Comparison of ENCODE assay signal across 25 cellular contexts in genomic region chr9:71384343-71384742, GRCh38.
"Had no signal": no experiment of that assay in that cellular context is flagged by ENCODE, and none has a peak within 500 bp of the region (broad histone marks: within the 10 kb centered on the region; RNA-seq: fewer than 3 reads in every experiment).

No MANE protein-coding gene starts in this region.

- DNase-seq: activated CD4-positive, alpha-beta T cell treated with anti-CD3 and anti-CD28 coated beads, Interleukin-2, amount 10 ng/mL, durations not matched to agents 7 days and 5 days; activated CD4-positive, CD25-positive, alpha-beta regulatory T cell treated with anti-CD3 and anti-CD28 coated beads, Interleukin-2, amount 50 U/mL, for 72 hours; activated CD8-positive, alpha-beta memory T cell treated with anti-CD3 and anti-CD28 coated beads, Interleukin-2, amount 10 ng/mL, durations not matched to agents 7 days and 5 days; activated CD8-positive, alpha-beta T cell treated with anti-CD3 and anti-CD28 coated beads for 36 hours; activated gamma-delta T cell; activated T-cell treated with anti-CD3 and anti-CD28 coated beads for 4 hours; aorta; dermis blood vessel endothelial cell; effector CD8-positive, alpha-beta T cell; erythroblast; foreskin keratinocyte; occipital lobe; sigmoid colon; stimulated activated CD4-positive, alpha-beta T cell treated with anti-CD3 and anti-CD28 coated beads, Interleukin-15, amount 100 ng/mL, for 24 hours; stimulated activated naive B cell treated with anti-CD40 and anti-IgM and Interleukin-4, amounts not matched to agents 10 μg/mL and 1 μg/mL and 100 μg/mL, for 72 hours; T-cell; upper lobe of left lung; WERI-Rb-1 had no signal

- H3K27me3 ChIP-seq: foreskin keratinocyte, hepatocyte, sigmoid colon, upper lobe of left lung had no signal

- H3K4me1 Mint-ChIP-seq: activated CD4-positive, alpha-beta T cell treated with anti-CD3 and anti-CD28 coated beads, Interleukin-2, amount 10 ng/mL, durations not matched to agents 7 days and 5 days; activated CD8-positive, alpha-beta memory T cell treated with anti-CD3 and anti-CD28 coated beads, Interleukin-2, amount 10 ng/mL, durations not matched to agents 7 days and 5 days; activated naive CD4-positive, alpha-beta T cell treated with anti-CD3 and anti-CD28 coated beads, Interleukin-2, amount 50 U/mL, for 24 hours; memory B cell; stimulated activated naive B cell treated with anti-CD40 and anti-IgM and Interleukin-4, amounts not matched to agents 10 μg/mL and 1 μg/mL and 100 μg/mL, for 72 hours; T-cell had no signal

- H3K4me3 Mint-ChIP-seq: activated CD4-positive, alpha-beta T cell treated with anti-CD3 and anti-CD28 coated beads, Interleukin-2, amount 10 ng/mL, durations not matched to agents 7 days and 5 days; activated CD8-positive, alpha-beta memory T cell treated with anti-CD3 and anti-CD28 coated beads, Interleukin-2, amount 10 ng/mL, durations not matched to agents 7 days and 5 days; activated CD8-positive, alpha-beta T cell treated with anti-CD3 and anti-CD28 coated beads for 36 hours; activated naive CD4-positive, alpha-beta T cell treated with anti-CD3 and anti-CD28 coated beads, Interleukin-2, amount 50 U/mL, for 24 hours; memory B cell; natural killer cell treated with Interleukin-12 subunit alpha and Interleukin-12 subunit beta and Interleukin-15 and Interleukin-18, amount 100 ng/mL, for 72 hours; stimulated activated naive B cell treated with anti-CD40 and anti-IgM and Interleukin-4, amounts not matched to agents 10 μg/mL and 1 μg/mL and 100 μg/mL, for 72 hours; T-cell; T-helper 2 cell treated with Interferon-gamma antibody and Interleukin-4, amounts not matched to agents 5 μg/mL and 100 μg/mL, for 36 hours had no signal

- H3K27me3 Mint-ChIP-seq: activated CD8-positive, alpha-beta memory T cell treated with anti-CD3 and anti-CD28 coated beads, Interleukin-2, amount 10 ng/mL, durations not matched to agents 7 days and 5 days; brain; memory B cell; natural killer cell treated with Interleukin-12 subunit alpha and Interleukin-12 subunit beta and Interleukin-15 and Interleukin-18, amount 100 ng/mL, for 72 hours had no signal

- H3K27ac Mint-ChIP-seq: activated CD4-positive, alpha-beta T cell treated with anti-CD3 and anti-CD28 coated beads, Interleukin-2, amount 10 ng/mL, durations not matched to agents 7 days and 5 days; activated CD8-positive, alpha-beta memory T cell treated with anti-CD3 and anti-CD28 coated beads, Interleukin-2, amount 10 ng/mL, durations not matched to agents 7 days and 5 days; activated CD8-positive, alpha-beta T cell treated with anti-CD3 and anti-CD28 coated beads for 36 hours; activated naive CD4-positive, alpha-beta T cell treated with anti-CD3 and anti-CD28 coated beads, Interleukin-2, amount 50 U/mL, for 24 hours; memory B cell; natural killer cell treated with Interleukin-12 subunit alpha and Interleukin-12 subunit beta and Interleukin-15 and Interleukin-18, amount 100 ng/mL, for 72 hours; stimulated activated naive B cell treated with anti-CD40 and anti-IgM and Interleukin-4, amounts not matched to agents 10 μg/mL and 1 μg/mL and 100 μg/mL, for 72 hours; T-cell; T-helper 2 cell treated with Interferon-gamma antibody and Interleukin-4, amounts not matched to agents 5 μg/mL and 100 μg/mL, for 36 hours had no signal

- H3K4me1 ChIP-seq: foreskin keratinocyte, sigmoid colon, upper lobe of left lung had no signal

- H3K36me3 Mint-ChIP-seq: activated CD8-positive, alpha-beta memory T cell treated with anti-CD3 and anti-CD28 coated beads, Interleukin-2, amount 10 ng/mL, durations not matched to agents 7 days and 5 days; activated naive CD4-positive, alpha-beta T cell treated with anti-CD3 and anti-CD28 coated beads, Interleukin-2, amount 50 U/mL, for 24 hours; brain; memory B cell; natural killer cell treated with Interleukin-12 subunit alpha and Interleukin-12 subunit beta and Interleukin-15 and Interleukin-18, amount 100 ng/mL, for 72 hours; stimulated activated naive B cell treated with anti-CD40 and anti-IgM and Interleukin-4, amounts not matched to agents 10 μg/mL and 1 μg/mL and 100 μg/mL, for 72 hours; T-cell had no signal

- ATAC-seq: activated CD8-positive, alpha-beta memory T cell treated with anti-CD3 and anti-CD28 coated beads, Interleukin-2, amount 10 ng/mL, durations not matched to agents 7 days and 5 days; activated CD8-positive, alpha-beta T cell treated with anti-CD3 and anti-CD28 coated beads for 36 hours; foreskin keratinocyte; natural killer cell treated with Interleukin-12 subunit alpha and Interleukin-12 subunit beta and Interleukin-15 and Interleukin-18, amount 100 ng/mL, for 72 hours; stimulated activated naive B cell treated with anti-CD40 and anti-IgM and Interleukin-4, amounts not matched to agents 10 μg/mL and 1 μg/mL and 100 μg/mL, for 72 hours; T-cell had no signal

- H3K9me3 Mint-ChIP-seq: activated CD4-positive, alpha-beta T cell treated with anti-CD3 and anti-CD28 coated beads, Interleukin-2, amount 10 ng/mL, durations not matched to agents 7 days and 5 days; activated CD8-positive, alpha-beta T cell treated with anti-CD3 and anti-CD28 coated beads for 36 hours; activated naive CD4-positive, alpha-beta T cell treated with anti-CD3 and anti-CD28 coated beads, Interleukin-2, amount 50 U/mL, for 24 hours; natural killer cell treated with Interleukin-12 subunit alpha and Interleukin-12 subunit beta and Interleukin-15 and Interleukin-18, amount 100 ng/mL, for 72 hours; stimulated activated naive B cell treated with anti-CD40 and anti-IgM and Interleukin-4, amounts not matched to agents 10 μg/mL and 1 μg/mL and 100 μg/mL, for 72 hours; T-cell; T-helper 2 cell treated with Interferon-gamma antibody and Interleukin-4, amounts not matched to agents 5 μg/mL and 100 μg/mL, for 36 hours had no signal

- H3K4me3 ChIP-seq: hepatocyte, sigmoid colon, smooth muscle cell, upper lobe of left lung had no signal

- H3K27ac ChIP-seq: foreskin keratinocyte, hepatocyte, sigmoid colon, upper lobe of left lung, WERI-Rb-1 had no signal

- H3K9me3 ChIP-seq: sigmoid colon, upper lobe of left lung had no signal
